Comparison of ENCODE assay signal across 27 cellular contexts in genomic region chr6:83479389-83479788, GRCh38. TPM values are rescaled to one million over a fixed set of nuclear protein-coding genes. Genes with fewer than 3 reads are reported as not detected.
"Had no signal": no experiment of that assay in that cellular context is flagged by ENCODE, and none has a peak within 500 bp of the region (broad histone marks: within the 10 kb centered on the region; RNA-seq: fewer than 3 reads in every experiment).

No MANE protein-coding gene starts in this region.

- ATAC-seq: effector memory CD8-positive, alpha-beta T cell; esophagus mucosa; gastrocnemius medialis; heart right ventricle; left cardiac atrium; lower lobe of right lung; naive thymus-derived CD4-positive, alpha-beta T cell had no signal

- DNase-seq: dermis blood vessel endothelial cell; dorsolateral prefrontal cortex; effector CD4-positive, alpha-beta T cell; effector memory CD8-positive, alpha-beta T cell; endodermal cell; erythroblast; esophagus squamous epithelium; foreskin fibroblast; foreskin melanocyte; gastrocnemius medialis; glutamatergic neuron; head of caudate nucleus; heart right ventricle; hippocampal formation; left cardiac atrium; left ventricle myocardium inferior; lower lobe of right lung; mesendoderm; midbrain; naive thymus-derived CD4-positive, alpha-beta T cell had no signal

- H3K36me3 ChIP-seq: esophagus squamous epithelium, gastrocnemius medialis, heart right ventricle, left ventricle myocardium inferior, lower lobe of right lung had no signal

- FAIRE-seq: colon, endometrium, islet of Langerhans, keratinocyte had no signal

- H3K9me3 ChIP-seq: esophagus squamous epithelium, gastrocnemius medialis, heart right ventricle, left ventricle myocardium inferior, lower lobe of right lung had no signal

- H3K4me3 ChIP-seq: coronary artery, dorsolateral prefrontal cortex, esophagus squamous epithelium, gastrocnemius medialis, heart right ventricle, left ventricle myocardium inferior, lower lobe of right lung had no signal

- H3K27me3 ChIP-seq: esophagus squamous epithelium, gastrocnemius medialis, heart right ventricle had no signal

- H3K4me1 ChIP-seq: lower lobe of right lung had no signal

- H3K27ac ChIP-seq: coronary artery, dorsolateral prefrontal cortex, esophagus squamous epithelium, gastrocnemius medialis, heart right ventricle, left ventricle myocardium inferior, lower lobe of right lung had no signal

RNA-seq across cellular contexts. Expression of gene PRSS35, which starts 32.9 kb away (rescaled TPM):
- total RNA-seq: dermis blood vessel endothelial cell; esophagus mucosa; esophagus squamous epithelium; lung microvascular endothelial cell; naive thymus-derived CD4-positive, alpha-beta T cell had no signal
- polyA plus RNA-seq: naive thymus-derived CD4-positive, alpha-beta T cell had no signal

RNA-seq across cellular contexts. Expression of gene ME1, which starts 48.5 kb away (rescaled TPM):
- polyA plus RNA-seq: naive thymus-derived CD4-positive, alpha-beta T cell had no signal
